Comparison of ENCODE assay signal across 7 cellular contexts in the genomic region with DNA sequence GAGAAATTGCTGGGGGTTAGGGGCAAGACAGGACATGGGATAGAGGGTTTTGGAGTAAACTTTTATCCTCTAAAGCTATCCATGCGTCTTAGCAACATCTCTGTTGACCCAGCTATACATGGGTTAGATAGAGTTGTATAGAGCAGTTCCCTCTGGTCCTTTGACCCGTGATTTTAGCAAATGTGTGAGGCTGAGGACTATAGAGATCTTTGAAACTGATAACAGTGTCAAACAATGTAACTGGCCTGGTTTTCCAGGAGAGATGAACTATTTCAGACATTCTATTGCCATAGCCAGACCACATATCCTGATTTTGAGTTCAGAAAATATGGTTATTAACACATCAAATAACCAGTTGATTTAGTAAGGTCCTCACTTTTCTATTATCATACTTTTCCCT.
"Had no signal": no experiment of that assay in that cellular context is flagged by ENCODE, and none has a peak within 500 bp of the region (broad histone marks: within the 10 kb centered on the region; RNA-seq: fewer than 3 reads in every experiment).

No MANE protein-coding gene starts in this region.

- H3K4me3 Mint-ChIP-seq: GM23338, H9, HFFc6, IgD-negative memory B cell had no signal

- H2AFZ ChIP-seq: GM23338 had no signal

- H3K36me3 Mint-ChIP-seq: IgD-negative memory B cell had no signal

- H3K4me3 ChIP-seq: GM23338 had no signal

- DNase-seq: H9, HFFc6 had no signal

- H3K27ac Mint-ChIP-seq: GM23338, H9, HFFc6 had no signal

- ATAC-seq: GM23338, HCT116, HepG2 had no signal

- H3K4me2 ChIP-seq: GM23338 had no signal

- H3K9me3 Mint-ChIP-seq: GM23338, H9, HFFc6, IgD-negative memory B cell had no signal

- H3K4me1 Mint-ChIP-seq: GM23338, IgD-negative memory B cell had no signal

- H3K27ac ChIP-seq: HL-60 had no signal
